In the genomic region with DNA sequence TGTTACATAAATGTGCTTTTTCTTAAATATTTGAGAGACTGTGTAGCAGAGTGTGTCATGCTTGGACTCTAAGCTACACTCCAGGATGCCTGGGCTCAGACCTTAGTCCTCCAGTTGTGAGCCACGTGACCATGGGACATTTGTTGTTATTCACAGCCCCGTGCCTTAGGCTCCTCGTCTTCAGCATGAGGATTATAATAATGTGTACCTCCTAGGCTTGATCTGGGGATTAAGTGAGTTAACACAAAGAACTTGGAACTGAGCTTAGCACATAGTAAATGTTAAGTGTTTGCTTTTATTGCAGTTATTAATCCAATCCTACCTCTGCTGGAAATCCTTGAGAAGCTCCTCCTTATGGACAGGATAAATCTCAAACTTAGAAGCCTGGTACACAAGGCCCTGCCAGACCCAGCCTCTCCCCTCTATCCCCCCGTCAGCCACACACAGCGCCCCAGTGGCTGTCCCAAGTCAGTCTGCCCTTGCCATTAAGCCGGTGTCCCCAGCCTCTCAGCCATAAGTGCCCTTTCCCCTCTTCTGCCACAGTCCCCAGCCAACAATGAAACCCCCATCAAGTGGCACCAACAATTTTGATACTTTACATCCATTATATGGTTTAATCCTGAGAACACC, we compare ENCODE assay signal across 13 cellular contexts.
DNase-seq lines count a peak whose midpoint lies in the region; ATAC-seq and TF ChIP-seq lines count a peak whose summit lies in the region.
"Had no signal": no experiment of that assay in that cellular context is flagged by ENCODE, and none has a peak within 500 bp of the region (broad histone marks: within the 10 kb centered on the region; RNA-seq: fewer than 3 reads in every experiment).

No MANE protein-coding gene starts in this region.

- H3K36me3 ChIP-seq in upper lobe of left lung: peaks cover 8 to 27% (median 12%) of the 10 kb centered on the region in 4 donors

- TF ChIP-seq CTCF in mesothelial cell of epicardium (IDR thresholded peaks at IDR 0.05; ENCODE audit: unreplicated experiment): no peak
- no peak for TF ChIP-seq CTCF in upper lobe of left lung (IDR thresholded peaks at IDR 0.05)

- no peaks in the 10 kb centered on the region for H3K27me3 ChIP-seq in upper lobe of left lung
- H3K27me3 ChIP-seq: pancreas had no signal

- peaks cover 25 to 31% (median 27%) of the 10 kb centered on the region in 4 donors for H3K4me1 ChIP-seq in upper lobe of left lung
- H3K4me1 ChIP-seq: pancreas had no signal

- H3K4me3 Mint-ChIP-seq in activated T-cell treated with anti-CD3 and anti-CD28 coated beads, Interleukin-2, amount 50 U/mL, for 24 hours: no peak overlapping the region
- H3K4me3 Mint-ChIP-seq in mesothelial cell of epicardium: no peak overlapping the region
- H3K4me3 Mint-ChIP-seq in activated CD8-positive, alpha-beta T cell treated with anti-CD3 and anti-CD28 coated beads, Interleukin-2, amount 10 ng/mL, durations not matched to agents 7 days and 5 days: no peak overlapping the region
- H3K4me3 Mint-ChIP-seq: activated naive CD4-positive, alpha-beta T cell treated with anti-CD3 and anti-CD28 coated beads, Interleukin-2, amount 10 ng/mL, durations not matched to agents 7 days and 5 days had no signal

- CTCF ChIA-PET in activated CD8-positive, alpha-beta T cell treated with anti-CD3 and anti-CD28 coated beads, Interleukin-2, amount 10 ng/mL, durations not matched to agents 7 days and 5 days (lab: Charles Lee): no interaction called here

- H3K4me3 ChIP-seq in upper lobe of left lung: no peak overlapping the region
- H3K4me3 ChIP-seq: pancreas had no signal

- WGBS in upper lobe of left lung, 2 donors: 64 to 73% methylated on average over 6 of the region's 6 CpGs

- DNase-seq in activated T-cell treated with anti-CD3 and anti-CD28 coated beads, Interleukin-2, amount 50 U/mL, for 24 hours: no peak
- no peak for DNase-seq in activated T-cell treated with anti-CD3 and anti-CD28 coated beads, Interleukin-2, amount 50 U/mL, for 1 hour
- DNase-seq in dermis blood vessel endothelial cell (peak; percentile 23), mesothelial cell of epicardium (ENCODE audit: low spot score in 2 of 2, unreplicated experiment in 2 of 2) (no peak), upper lobe of left lung (peak in 1 of 2 donors; percentile 48), islet precursor cell (no peak)
- DNase-seq in activated CD8-positive, alpha-beta T cell treated with anti-CD3 and anti-CD28 coated beads, Interleukin-2, amount 10 ng/mL, durations not matched to agents 7 days and 5 days: no peak
- DNase-seq: activated CD4-positive, alpha-beta T cell treated with anti-CD3 and anti-CD28 coated beads for 48 hours; activated naive CD4-positive, alpha-beta T cell treated with anti-CD3 and anti-CD28 coated beads, Interleukin-2, amount 10 ng/mL, durations not matched to agents 7 days and 5 days; NCI-H2107; pancreas; stimulated activated CD4-positive, alpha-beta T cell treated with anti-CD3 and anti-CD28 coated beads, Interleukin-4, amount 100 ng/mL, for 1 hour had no signal

- H3K9me3 Mint-ChIP-seq in activated T-cell treated with anti-CD3 and anti-CD28 coated beads, Interleukin-2, amount 50 U/mL, for 24 hours: no peaks in the 10 kb centered on the region
- H3K9me3 Mint-ChIP-seq in mesothelial cell of epicardium: no peaks in the 10 kb centered on the region
- no peaks in the 10 kb centered on the region for H3K9me3 Mint-ChIP-seq in activated CD8-positive, alpha-beta T cell treated with anti-CD3 and anti-CD28 coated beads, Interleukin-2, amount 10 ng/mL, durations not matched to agents 7 days and 5 days (ENCODE audit: insufficient read depth)
- H3K9me3 Mint-ChIP-seq: activated naive CD4-positive, alpha-beta T cell treated with anti-CD3 and anti-CD28 coated beads, Interleukin-2, amount 10 ng/mL, durations not matched to agents 7 days and 5 days had no signal

- no peaks in the 10 kb centered on the region for H3K27me3 Mint-ChIP-seq in activated T-cell treated with anti-CD3 and anti-CD28 coated beads, Interleukin-2, amount 50 U/mL, for 24 hours
- no peaks in the 10 kb centered on the region for H3K27me3 Mint-ChIP-seq in mesothelial cell of epicardium (ENCODE audit: low read depth)
- no peaks in the 10 kb centered on the region for H3K27me3 Mint-ChIP-seq in activated CD8-positive, alpha-beta T cell treated with anti-CD3 and anti-CD28 coated beads, Interleukin-2, amount 10 ng/mL, durations not matched to agents 7 days and 5 days (ENCODE audit: low read depth)
- H3K27me3 Mint-ChIP-seq: activated naive CD4-positive, alpha-beta T cell treated with anti-CD3 and anti-CD28 coated beads, Interleukin-2, amount 10 ng/mL, durations not matched to agents 7 days and 5 days had no signal

- peaks cover 29% of the 10 kb centered on the region for H3K4me1 Mint-ChIP-seq in activated T-cell treated with anti-CD3 and anti-CD28 coated beads, Interleukin-2, amount 50 U/mL, for 24 hours (ENCODE audit: low read depth)
- H3K4me1 Mint-ChIP-seq in mesothelial cell of epicardium: peaks cover 52% of the 10 kb centered on the region
- peaks cover 2% of the 10 kb centered on the region for H3K4me1 Mint-ChIP-seq in activated CD8-positive, alpha-beta T cell treated with anti-CD3 and anti-CD28 coated beads, Interleukin-2, amount 10 ng/mL, durations not matched to agents 7 days and 5 days (ENCODE audit: low read depth)
- H3K4me1 Mint-ChIP-seq: activated naive CD4-positive, alpha-beta T cell treated with anti-CD3 and anti-CD28 coated beads, Interleukin-2, amount 10 ng/mL, durations not matched to agents 7 days and 5 days had no signal

- H3K9me3 ChIP-seq in upper lobe of left lung: no peaks in the 10 kb centered on the region
- H3K9me3 ChIP-seq: pancreas had no signal

- peak overlapping the region in 3 of 4 donors; percentile 11 to 28 (median 19) for H3K27ac ChIP-seq in upper lobe of left lung
- H3K27ac ChIP-seq: pancreas had no signal

- TF ChIP-seq POLR2A in upper lobe of left lung (IDR thresholded peaks at IDR 0.05): no peak

- H3K36me3 Mint-ChIP-seq in activated T-cell treated with anti-CD3 and anti-CD28 coated beads, Interleukin-2, amount 50 U/mL, for 24 hours (ENCODE audit: low read depth): peaks cover 57% of the 10 kb centered on the region
- H3K36me3 Mint-ChIP-seq in mesothelial cell of epicardium: peaks cover 18% of the 10 kb centered on the region
- peaks cover 6% of the 10 kb centered on the region for H3K36me3 Mint-ChIP-seq in activated CD8-positive, alpha-beta T cell treated with anti-CD3 and anti-CD28 coated beads, Interleukin-2, amount 10 ng/mL, durations not matched to agents 7 days and 5 days (ENCODE audit: low read depth)

- TF ChIP-seq EP300 in upper lobe of left lung (IDR thresholded peaks at IDR 0.05): no peak

- ATAC-seq in upper lobe of left lung (ENCODE audit: low FRiP score in 2 of 2) (peak in 1 of 2 donors; percentile 36), GM18873 (IDR thresholded peaks at IDR 0.05; ENCODE audit: low FRiP score, unreplicated experiment) (no peak)
- no peak for ATAC-seq in activated CD8-positive, alpha-beta T cell treated with anti-CD3 and anti-CD28 coated beads, Interleukin-2, amount 10 ng/mL, durations not matched to agents 7 days and 5 days

- POLR2A ChIA-PET in activated CD8-positive, alpha-beta T cell treated with anti-CD3 and anti-CD28 coated beads, Interleukin-2, amount 10 ng/mL, durations not matched to agents 7 days and 5 days (lab: Charles Lee): interaction anchor here (1.0 kb wide), 1 partner anchor 13 kb away, joined by 3 read pairs; no protein-coding TSS in a partner anchor

- peak overlapping the region; percentile 53 for H3K27ac Mint-ChIP-seq in activated T-cell treated with anti-CD3 and anti-CD28 coated beads, Interleukin-2, amount 50 U/mL, for 24 hours
- H3K27ac Mint-ChIP-seq in mesothelial cell of epicardium: peak overlapping the region; percentile 4
- H3K27ac Mint-ChIP-seq in activated CD8-positive, alpha-beta T cell treated with anti-CD3 and anti-CD28 coated beads, Interleukin-2, amount 10 ng/mL, durations not matched to agents 7 days and 5 days: no peak overlapping the region
- H3K27ac Mint-ChIP-seq: activated naive CD4-positive, alpha-beta T cell treated with anti-CD3 and anti-CD28 coated beads, Interleukin-2, amount 10 ng/mL, durations not matched to agents 7 days and 5 days had no signal
